In the genomic region with DNA sequence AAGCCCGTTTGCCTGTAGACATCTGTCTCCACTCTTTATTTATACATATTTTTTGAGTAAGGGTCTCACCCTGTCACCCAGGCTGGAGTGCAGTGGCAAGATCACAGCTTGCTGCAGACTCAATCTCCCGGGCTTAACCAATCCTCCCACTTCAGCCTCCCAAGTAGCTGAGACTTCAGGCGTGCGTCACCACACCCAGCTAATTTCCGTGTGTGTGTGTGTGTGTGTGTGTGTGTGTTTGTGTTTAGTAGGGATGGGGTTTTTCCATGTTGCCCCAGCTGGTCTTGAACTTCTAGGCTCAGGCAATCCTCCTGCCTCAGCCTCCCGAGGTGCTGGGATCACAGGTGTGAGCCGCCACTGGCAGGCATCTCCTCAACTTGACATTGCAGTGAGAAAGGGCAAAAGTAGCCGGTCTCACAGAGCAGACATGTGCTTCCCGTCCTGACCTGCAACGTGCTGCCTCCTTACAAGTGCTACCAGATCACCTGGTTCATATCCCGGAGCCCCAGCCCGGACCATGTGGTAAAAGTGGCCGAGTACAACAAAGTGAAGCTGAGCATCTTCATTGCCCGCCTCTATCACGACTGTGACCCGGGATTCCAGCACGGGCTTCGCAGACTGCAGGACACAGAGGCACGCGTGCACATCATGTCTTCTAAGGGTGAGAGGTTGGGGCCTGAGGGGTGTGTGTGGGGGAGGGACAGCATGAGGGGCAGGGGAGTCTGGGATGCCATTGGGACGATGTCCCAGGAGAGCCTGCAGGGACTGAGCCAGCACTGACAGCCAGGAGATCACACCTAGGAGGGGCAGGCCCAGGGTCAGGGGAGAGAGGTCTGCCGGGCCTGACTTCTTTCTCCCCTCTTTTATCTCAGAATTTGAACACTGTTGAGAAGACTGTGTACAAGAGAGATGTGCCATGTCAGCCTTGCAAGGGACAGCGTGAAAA, we compare ENCODE assay signal across 11 cellular contexts. TPM values are rescaled to one million over a fixed set of nuclear protein-coding genes. Genes with fewer than 3 reads are reported as not detected.
DNase-seq lines count a peak whose midpoint lies in the region; ATAC-seq and TF ChIP-seq lines count a peak whose summit lies in the region.
"Had no signal": no experiment of that assay in that cellular context is flagged by ENCODE, and none has a peak within 500 bp of the region (broad histone marks: within the 10 kb centered on the region; RNA-seq: fewer than 3 reads in every experiment).

No MANE protein-coding gene starts in this region.

- H3K27ac ChIP-seq in CD4-positive, alpha-beta memory T cell (ENCODE audit: low read depth, low read length), result peak overlapping the region; percentile 98
- H3K27ac ChIP-seq: SJCRH30 had no signal

- POLR2A ChIA-PET in CD4-positive, alpha-beta memory T cell (lab: Charles Lee; ENCODE audit: partially characterized antibody), result interaction anchor here (1.1 to 5.0 kb wide), 6 partner anchors 9 to 228 kb away, joined by 3 to 39 read pairs (median 8); a partner anchor contains a TSS

- CTCF ChIA-PET in CD4-positive, alpha-beta memory T cell (lab: Charles Lee; ENCODE audit: partially characterized antibody), result interaction anchor here (1.1 kb wide), 1 partner anchor 82 kb away, joined by 3 read pairs; no protein-coding TSS in a partner anchor

- no peaks in the 10 kb centered on the region for H3K27me3 Mint-ChIP-seq in CD4-positive, alpha-beta memory T cell
- no peaks in the 10 kb centered on the region for H3K27me3 Mint-ChIP-seq in activated T-helper 1 cell treated with anti-CD3 and anti-CD28 coated beads, Interleukin-12 subunit alpha, Interleukin-12 subunit beta, Interleukin-2, Interleukin-4 antibody, amounts not matched to agents 30 ng/mL and 10 ng/mL and 1 ng/mL, durations not matched to agents 14 hours and 24 hours and 36 hours (ENCODE audit: insufficient read depth)
- H3K27me3 Mint-ChIP-seq in natural killer cell (ENCODE audit: low read depth in 2 of 2), result no peaks in the 10 kb centered on the region
- H3K27me3 Mint-ChIP-seq in CD14-positive monocyte (ENCODE audit: low read depth in 3 of 3), result peaks cover 2 to 14% (median 5%) of the 10 kb centered on the region in 3 donors

- H3K27ac Mint-ChIP-seq in CD4-positive, alpha-beta memory T cell, result peak overlapping the region; percentile 97 to 100 (median 99)
- H3K27ac Mint-ChIP-seq in activated T-helper 1 cell treated with anti-CD3 and anti-CD28 coated beads, Interleukin-12 subunit alpha, Interleukin-12 subunit beta, Interleukin-2, Interleukin-4 antibody, amounts not matched to agents 30 ng/mL and 10 ng/mL and 1 ng/mL, durations not matched to agents 14 hours and 24 hours and 36 hours, result peak overlapping the region; percentile 94
- peak overlapping the region; percentile 98 to 99 for H3K27ac Mint-ChIP-seq in natural killer cell
- H3K27ac Mint-ChIP-seq in CD14-positive monocyte, result peak overlapping the region in 1 of 7 donors; percentile 78

- ATAC-seq in HG02798 (IDR thresholded peaks at IDR 0.05; ENCODE audit: poor library complexity, unreplicated experiment) (peak; percentile 8), natural killer cell (peak in 2 of 3 donors; percentile 0 to 3)

- no peaks in the 10 kb centered on the region for H3K9me3 Mint-ChIP-seq in CD4-positive, alpha-beta memory T cell
- no peaks in the 10 kb centered on the region for H3K9me3 Mint-ChIP-seq in activated T-helper 1 cell treated with anti-CD3 and anti-CD28 coated beads, Interleukin-12 subunit alpha, Interleukin-12 subunit beta, Interleukin-2, Interleukin-4 antibody, amounts not matched to agents 30 ng/mL and 10 ng/mL and 1 ng/mL, durations not matched to agents 14 hours and 24 hours and 36 hours
- H3K9me3 Mint-ChIP-seq in natural killer cell (no peaks in the 10 kb centered on the region), CD14-positive monocyte (no peaks in the 10 kb centered on the region)

- intact Hi-C loops in CD4-positive, alpha-beta memory T cell (cut with micrococcal nuclease), result loop anchor here (2.0 to 5.0 kb wide), 2 partner anchors 25 to 69 kb away; a partner anchor contains a TSS
- intact Hi-C loops in activated T-helper 1 cell treated with anti-CD3 and anti-CD28 coated beads, Interleukin-12 subunit alpha, Interleukin-12 subunit beta, Interleukin-2, Interleukin-4 antibody, amounts not matched to agents 30 ng/mL and 10 ng/mL and 1 ng/mL, durations not matched to agents 14 hours and 24 hours and 36 hours (cut with micrococcal nuclease), result loop anchor here (2.0 to 5.0 kb wide), 3 partner anchors 219 to 334 kb away; a partner anchor contains a TSS
- intact Hi-C loops in natural killer cell (cut with micrococcal nuclease) (loop anchor here (1.0 to 2.0 kb wide), 2 partner anchors 8 to 77 kb away; a partner anchor contains a TSS), CD14-positive monocyte (cut with micrococcal nuclease) (no loop called here)

- H3K4me3 Mint-ChIP-seq in CD4-positive, alpha-beta memory T cell, result peak overlapping the region; percentile 38 to 88 (median 82)
- peak overlapping the region; percentile 75 for H3K4me3 Mint-ChIP-seq in activated T-helper 1 cell treated with anti-CD3 and anti-CD28 coated beads, Interleukin-12 subunit alpha, Interleukin-12 subunit beta, Interleukin-2, Interleukin-4 antibody, amounts not matched to agents 30 ng/mL and 10 ng/mL and 1 ng/mL, durations not matched to agents 14 hours and 24 hours and 36 hours
- H3K4me3 Mint-ChIP-seq in natural killer cell (peak overlapping the region; percentile 90), CD14-positive monocyte (no peak overlapping the region)

- H3K36me3 ChIP-seq in CD4-positive, alpha-beta memory T cell (ENCODE audit: insufficient read depth, low read length), result no peaks in the 10 kb centered on the region
- H3K36me3 ChIP-seq: SJCRH30 had no signal

- no peaks in the 10 kb centered on the region for H3K27me3 ChIP-seq in CD4-positive, alpha-beta memory T cell (ENCODE audit: insufficient read depth, low read length)

- peaks cover 6 to 13% of the 10 kb centered on the region in 2 donors for H3K36me3 Mint-ChIP-seq in CD4-positive, alpha-beta memory T cell
- peaks cover 6% of the 10 kb centered on the region for H3K36me3 Mint-ChIP-seq in activated T-helper 1 cell treated with anti-CD3 and anti-CD28 coated beads, Interleukin-12 subunit alpha, Interleukin-12 subunit beta, Interleukin-2, Interleukin-4 antibody, amounts not matched to agents 30 ng/mL and 10 ng/mL and 1 ng/mL, durations not matched to agents 14 hours and 24 hours and 36 hours (ENCODE audit: low read depth)
- no peaks in the 10 kb centered on the region for H3K36me3 Mint-ChIP-seq in natural killer cell
- H3K36me3 Mint-ChIP-seq in CD14-positive monocyte, result peaks cover 4% of the 10 kb centered on the region in 2 donors

- H3K4me1 ChIP-seq in CD4-positive, alpha-beta memory T cell (ENCODE audit: insufficient read depth, low read length), result peaks cover 99% of the 10 kb centered on the region
- H3K4me1 ChIP-seq: SJCRH30 had no signal

- H3K4me1 Mint-ChIP-seq in CD4-positive, alpha-beta memory T cell, result peaks cover 61 to 95% (median 79%) of the 10 kb centered on the region in 4 donors
- peaks cover 85% of the 10 kb centered on the region for H3K4me1 Mint-ChIP-seq in activated T-helper 1 cell treated with anti-CD3 and anti-CD28 coated beads, Interleukin-12 subunit alpha, Interleukin-12 subunit beta, Interleukin-2, Interleukin-4 antibody, amounts not matched to agents 30 ng/mL and 10 ng/mL and 1 ng/mL, durations not matched to agents 14 hours and 24 hours and 36 hours (ENCODE audit: low read depth)
- H3K4me1 Mint-ChIP-seq in natural killer cell, result peaks cover 81 to 91% of the 10 kb centered on the region in 2 donors
- H3K4me1 Mint-ChIP-seq in CD14-positive monocyte, result peaks cover 24% of the 10 kb centered on the region

- TF ChIP-seq CTCF in natural killer cell (IDR thresholded peaks at IDR 0.05) (no peak), CD14-positive monocyte (IDR thresholded peaks at IDR 0.05) (no peak)

- H3K9me3 ChIP-seq in CD4-positive, alpha-beta memory T cell (ENCODE audit: control insufficient read depth in 1 of 2, low read length in 2 of 2), result no peaks in the 10 kb centered on the region
- H3K9me3 ChIP-seq: SJCRH30 had no signal

- H3K4me3 ChIP-seq in CD4-positive, alpha-beta memory T cell (ENCODE audit: low read length in 2 of 2), result no peak overlapping the region
- H3K4me3 ChIP-seq: SJCRH30 had no signal

- DNase-seq in CD4-positive, alpha-beta memory T cell, result no peak
- DNase-seq in activated T-helper 1 cell treated with anti-CD3 and anti-CD28 coated beads, Interleukin-12 subunit alpha, Interleukin-12 subunit beta, Interleukin-2, Interleukin-4 antibody, amounts not matched to agents 30 ng/mL and 10 ng/mL and 1 ng/mL, durations not matched to agents 14 hours and 24 hours and 36 hours (ENCODE audit: low spot score), result no peak
- DNase-seq in natural killer cell (no peak), CD14-positive monocyte (ENCODE audit: low spot score) (no peak), DMS114 treated with DMSO at 0.1 percent for 48 hours (lab: John Stamatoyannopoulos, UW; ENCODE audit: unreplicated experiment) (no peak), NOMO-1 (lab: John Stamatoyannopoulos, UW; ENCODE audit: unreplicated experiment in 2 of 2) (no peak)
- DNase-seq: COR-L47, islet precursor cell, SJCRH30 had no signal

RNA-seq across cellular contexts. Expression of a gene that starts 5.6 kb away (rescaled TPM):
- total RNA-seq in CD4-positive, alpha-beta memory T cell, result 1 to 10 TPM; 7.5 to 8.5 TPM
- polyA plus RNA-seq in CD4-positive, alpha-beta memory T cell, result 1 to 10 TPM; 5.7 to 6.2 TPM
- 5.0 and 7.4 TPM in 2 replicates for total RNA-seq in activated T-helper 1 cell treated with anti-CD3 and anti-CD28 coated beads, Interleukin-12 subunit alpha, Interleukin-12 subunit beta, Interleukin-2, Interleukin-4 antibody, amounts not matched to agents 30 ng/mL and 10 ng/mL and 1 ng/mL, durations not matched to agents 14 hours and 24 hours and 36 hours
- 10 to 100 TPM; 14.1 to 17.0 (median 14.6) TPM for total RNA-seq in natural killer cell
- polyA plus RNA-seq in CD14-positive monocyte, result not detected
- total RNA-seq: glomerular endothelial cell, SJCRH30 had no signal

RNA-seq across cellular contexts. Expression of a gene that starts 14.3 kb away (rescaled TPM):
- 10 to 100 TPM; 44.5 to 47.5 TPM for total RNA-seq in CD4-positive, alpha-beta memory T cell
- polyA plus RNA-seq in CD4-positive, alpha-beta memory T cell, result 100 to 1,000 TPM in 1 of 2 donors, 10 to 100 TPM in 1; 98.5 to 110 TPM
- 53.7 and 56.7 TPM in 2 replicates for total RNA-seq in activated T-helper 1 cell treated with anti-CD3 and anti-CD28 coated beads, Interleukin-12 subunit alpha, Interleukin-12 subunit beta, Interleukin-2, Interleukin-4 antibody, amounts not matched to agents 30 ng/mL and 10 ng/mL and 1 ng/mL, durations not matched to agents 14 hours and 24 hours and 36 hours
- 100 to 1,000 TPM; 168 to 308 (median 237) TPM for total RNA-seq in natural killer cell
- 10 to 100 TPM; 64.5 to 73.6 TPM for polyA plus RNA-seq in CD14-positive monocyte
- total RNA-seq: SJCRH30 had no signal

RNA-seq across cellular contexts. Expression of a gene that starts 50.7 kb away (rescaled TPM):
- total RNA-seq in CD4-positive, alpha-beta memory T cell, result 10 to 100 TPM; 18.3 to 18.4 TPM
- 10 to 100 TPM in 1 of 2 donors, 1 to 10 TPM in 1; 3.3 to 15.4 TPM for polyA plus RNA-seq in CD4-positive, alpha-beta memory T cell
- 19.0 and 21.6 TPM in 2 replicates for total RNA-seq in activated T-helper 1 cell treated with anti-CD3 and anti-CD28 coated beads, Interleukin-12 subunit alpha, Interleukin-12 subunit beta, Interleukin-2, Interleukin-4 antibody, amounts not matched to agents 30 ng/mL and 10 ng/mL and 1 ng/mL, durations not matched to agents 14 hours and 24 hours and 36 hours
- total RNA-seq in natural killer cell, result 10 to 100 TPM; 30.1 to 54.4 (median 41.0) TPM
- polyA plus RNA-seq in CD14-positive monocyte, result 1 to 10 TPM; 4.4 to 8.0 TPM
- total RNA-seq: SJCRH30 had no signal

Comparison
In these comparisons a context has a peak if more than half of its experiments do, and no peak if none do; other contexts are left out.
1. H3K4me3 Mint-ChIP-seq: peak in CD4-positive, alpha-beta memory T cell (8 of 8), activated T-helper 1 cell treated with anti-CD3 and anti-CD28 coated beads, Interleukin-12 subunit alpha, Interleukin-12 subunit beta, Interleukin-2, Interleukin-4 antibody, amounts not matched to agents 30 ng/mL and 10 ng/mL and 1 ng/mL, durations not matched to agents 14 hours and 24 hours and 36 hours (single experiment) and natural killer cell (single experiment); none in CD14-positive monocyte (0 of 2).
2. intact Hi-C loops: an anchor here in CD4-positive, alpha-beta memory T cell (2.0 to 5.0 kb wide), activated T-helper 1 cell treated with anti-CD3 and anti-CD28 coated beads, Interleukin-12 subunit alpha, Interleukin-12 subunit beta, Interleukin-2, Interleukin-4 antibody, amounts not matched to agents 30 ng/mL and 10 ng/mL and 1 ng/mL, durations not matched to agents 14 hours and 24 hours and 36 hours (2.0 to 5.0 kb wide) and natural killer cell (1.0 to 2.0 kb wide); none called in CD14-positive monocyte.